Comparison of ENCODE assay signal across 1 cellular context in genomic region chr19:6753178-6754031, GRCh38.
TF ChIP-seq lines count a peak whose summit lies in the region.

No MANE protein-coding gene starts in this region.

TF ChIP-seq in HepG2, 621 proteins besides CTCF, POLR2A, EP300 and RAD21 (continued from another document and continues in another):
- TF ChIP-seq ZBTB37 (CRISPR knock-in tag; IDR thresholded peaks at IDR 0.05) (no peak), HES4 (CRISPR knock-in tag; IDR thresholded peaks at IDR 0.05; ENCODE audit: borderline replicate concordance) (0 out of 2 replicates have a peak, but pooled peaks have one; percentile 40), IKZF4 (CRISPR knock-in tag; IDR thresholded peaks at IDR 0.05; ENCODE audit: borderline replicate concordance, low read depth, not compliant biosample characterization) (peak; percentile 84), MAFK (conservative IDR thresholded peaks at IDR 0.05 in 1 of 2, IDR thresholded peaks at IDR 0.05 in 1 of 2; ENCODE audit: low read length in 2 of 2) (no peak), DR1 (CRISPR knock-in tag; IDR thresholded peaks at IDR 0.05) (no peak), MEIS2 (CRISPR knock-in tag; IDR thresholded peaks at IDR 0.05) (peak; percentile 66; the same call in 1 of the 2 replicates), KDM3A (CRISPR knock-in tag; IDR thresholded peaks at IDR 0.05; ENCODE audit: low read depth) (no peak; the same call in 1 of the 2 replicates), ZBTB42 (CRISPR knock-in tag; IDR thresholded peaks at IDR 0.05) (no peak), SKI (IDR thresholded peaks at IDR 0.05; ENCODE audit: partially characterized antibody) (peak; percentile 22), ERF (CRISPR knock-in tag; IDR thresholded peaks at IDR 0.05) (peak; percentile 87), ZSCAN20 (CRISPR knock-in tag; IDR thresholded peaks at IDR 0.05; ENCODE audit: borderline replicate concordance) (peak; percentile 81; the same call in 1 of the 2 replicates), ZNF883 (CRISPR knock-in tag; IDR thresholded peaks at IDR 0.05; ENCODE audit: not compliant biosample characterization) (peak; percentile 84), MTF2 (CRISPR knock-in tag; IDR thresholded peaks at IDR 0.05; ENCODE audit: borderline replicate concordance) (no peak; the same call in 1 of the 2 replicates), ZNF446 (CRISPR knock-in tag; IDR thresholded peaks at IDR 0.05) (no peak), ATF5 (CRISPR knock-in tag; IDR thresholded peaks at IDR 0.05; ENCODE audit: low read depth) (no peak), NR0B2 (CRISPR knock-in tag; IDR thresholded peaks at IDR 0.05) (peak; percentile 86; the same call in 1 of the 2 replicates), ZGPAT (CRISPR knock-in tag; IDR thresholded peaks at IDR 0.05) (peak; percentile 93), THAP8 (CRISPR knock-in tag; IDR thresholded peaks at IDR 0.05; ENCODE audit: borderline replicate concordance) (no peak), RFX3 (CRISPR knock-in tag; IDR thresholded peaks at IDR 0.05) (no peak), TFE3 (CRISPR knock-in tag; IDR thresholded peaks at IDR 0.05) (peak; percentile 95), POLR2G (IDR thresholded peaks at IDR 0.05; ENCODE audit: low read depth, low read length) (peak; percentile 55), GATAD1 (CRISPR knock-in tag; IDR thresholded peaks at IDR 0.05) (peak; percentile 68), BRCA1 (CRISPR knock-in tag; IDR thresholded peaks at IDR 0.05) (0 out of 2 replicates have a peak, but pooled peaks have one; percentile 60), ZNF790 (CRISPR knock-in tag; IDR thresholded peaks at IDR 0.05; ENCODE audit: borderline replicate concordance) (no peak), ZNF124 (CRISPR knock-in tag; IDR thresholded peaks at IDR 0.05) (peak; percentile 51; the same call in 1 of the 2 replicates), STAT5B (CRISPR knock-in tag; IDR thresholded peaks at IDR 0.05) (no peak), ZSCAN22 (CRISPR knock-in tag; IDR thresholded peaks at IDR 0.05) (no peak), MIER2 (CRISPR knock-in tag; IDR thresholded peaks at IDR 0.05) (peak; percentile 72), ZMYM3 (CRISPR knock-in tag; IDR thresholded peaks at IDR 0.05) (peak; percentile 63; the same call in 1 of the 2 replicates), REL (CRISPR knock-in tag; conservative IDR thresholded peaks at IDR 0.05) (no peak), EEA1 (CRISPR knock-in tag; IDR thresholded peaks at IDR 0.05; ENCODE audit: borderline replicate concordance) (no peak), BRD4 (CRISPR knock-in tag; IDR thresholded peaks at IDR 0.05) (peak; percentile 60), ZNF207 (IDR thresholded peaks at IDR 0.05; ENCODE audit: borderline replicate concordance) (no peak), FLYWCH1 (CRISPR knock-in tag; IDR thresholded peaks at IDR 0.05) (0 out of 2 replicates have a peak, but pooled peaks have one; percentile 19), ZNF556 (CRISPR knock-in tag; IDR thresholded peaks at IDR 0.05; ENCODE audit: borderline replicate concordance) (0 out of 2 replicates have a peak, but pooled peaks have one; percentile 76), ZNF772 (CRISPR knock-in tag; IDR thresholded peaks at IDR 0.05) (no peak), HNF4G (IDR thresholded peaks at IDR 0.05; ENCODE audit: borderline replicate concordance, low read depth, low read length) (no peak; the same call in 1 of the 2 replicates), HNF4G (CRISPR knock-in tag; IDR thresholded peaks at IDR 0.05; ENCODE audit: borderline replicate concordance, low read depth) (no peak; the same call in 1 of the 2 replicates), SUZ12 (IDR thresholded peaks at IDR 0.05; ENCODE audit: low read depth, low read length) (no peak), FIP1L1 (IDR thresholded peaks at IDR 0.05; ENCODE audit: borderline replicate concordance, insufficient read depth, low read depth, low read length) (no peak), IRX3 (CRISPR knock-in tag; IDR thresholded peaks at IDR 0.05; ENCODE audit: borderline replicate concordance, low read depth) (no peak), ZBTB39 (CRISPR knock-in tag; IDR thresholded peaks at IDR 0.05) (no peak), NFE2L2 (IDR thresholded peaks at IDR 0.05; ENCODE audit: low read length) (no peak), NCOA1 (CRISPR knock-in tag; IDR thresholded peaks at IDR 0.05) (no peak), ZNF546 (CRISPR knock-in tag; conservative IDR thresholded peaks at IDR 0.05) (0 out of 2 replicates have a peak, but pooled peaks have one; percentile 22), TEAD2 (CRISPR knock-in tag; IDR thresholded peaks at IDR 0.05) (no peak), PPARG (CRISPR knock-in tag; conservative IDR thresholded peaks at IDR 0.05) (peak; percentile 77), ZNF20 (CRISPR knock-in tag; IDR thresholded peaks at IDR 0.05) (no peak), ZNF225 (CRISPR knock-in tag; IDR thresholded peaks at IDR 0.05) (no peak; the same call in 1 of the 2 replicates), ZNF256 (CRISPR knock-in tag; conservative IDR thresholded peaks at IDR 0.05) (peak; percentile 82; the same call in 1 of the 2 replicates), PAX8 (CRISPR knock-in tag; IDR thresholded peaks at IDR 0.05; ENCODE audit: borderline replicate concordance) (no peak; the same call in 1 of the 2 replicates), RBM39 (IDR thresholded peaks at IDR 0.05; ENCODE audit: low read depth, low read length, poor library complexity, severe bottlenecking) (no peak), ZNF335 (CRISPR knock-in tag; IDR thresholded peaks at IDR 0.05) (peak; percentile 45; the same call in 1 of the 2 replicates), PRDM4 (CRISPR knock-in tag; IDR thresholded peaks at IDR 0.05; ENCODE audit: borderline replicate concordance) (no peak), ZFP1 (CRISPR knock-in tag; IDR thresholded peaks at IDR 0.05) (no peak), RAD51 (IDR thresholded peaks at IDR 0.05; ENCODE audit: borderline replicate concordance) (no peak), ATF7 (IDR thresholded peaks at IDR 0.05) (no peak), ATF7 (CRISPR knock-in tag; IDR thresholded peaks at IDR 0.05) (no peak), ZNF263 (CRISPR knock-in tag; IDR thresholded peaks at IDR 0.05) (no peak), NFE2L1 (CRISPR knock-in tag; IDR thresholded peaks at IDR 0.05; ENCODE audit: borderline replicate concordance) (no peak), ZNF205 (CRISPR knock-in tag; IDR thresholded peaks at IDR 0.05) (peak; percentile 56; the same call in 1 of the 2 replicates), ZNF570 (CRISPR knock-in tag; IDR thresholded peaks at IDR 0.05; ENCODE audit: borderline replicate concordance) (no peak), ZNF136 (CRISPR knock-in tag; IDR thresholded peaks at IDR 0.05; ENCODE audit: low read depth) (0 out of 2 replicates have a peak, but pooled peaks have one; percentile 40), ZNF672 (CRISPR knock-in tag; IDR thresholded peaks at IDR 0.05) (no peak), TBP (CRISPR knock-in tag; IDR thresholded peaks at IDR 0.05) (0 out of 2 replicates have a peak, but pooled peaks have one; percentile 51), ZNF383 (CRISPR knock-in tag; IDR thresholded peaks at IDR 0.05; ENCODE audit: borderline replicate concordance) (no peak), E2F5 (CRISPR knock-in tag; conservative IDR thresholded peaks at IDR 0.05) (no peak), CEBPB (IDR thresholded peaks at IDR 0.05; ENCODE audit: borderline replicate concordance, low read depth, low read length) (no peak), CBX5 (CRISPR knock-in tag; IDR thresholded peaks at IDR 0.05; ENCODE audit: borderline replicate concordance) (peak; percentile 88), SRF (IDR thresholded peaks at IDR 0.05; ENCODE audit: low read depth, low read length) (no peak), ZNF510 (CRISPR knock-in tag; IDR thresholded peaks at IDR 0.05; ENCODE audit: low read depth) (0 out of 2 replicates have a peak, but pooled peaks have one; percentile 71)
